Comparison of ENCODE assay signal across 8 cellular contexts in the genomic region with DNA sequence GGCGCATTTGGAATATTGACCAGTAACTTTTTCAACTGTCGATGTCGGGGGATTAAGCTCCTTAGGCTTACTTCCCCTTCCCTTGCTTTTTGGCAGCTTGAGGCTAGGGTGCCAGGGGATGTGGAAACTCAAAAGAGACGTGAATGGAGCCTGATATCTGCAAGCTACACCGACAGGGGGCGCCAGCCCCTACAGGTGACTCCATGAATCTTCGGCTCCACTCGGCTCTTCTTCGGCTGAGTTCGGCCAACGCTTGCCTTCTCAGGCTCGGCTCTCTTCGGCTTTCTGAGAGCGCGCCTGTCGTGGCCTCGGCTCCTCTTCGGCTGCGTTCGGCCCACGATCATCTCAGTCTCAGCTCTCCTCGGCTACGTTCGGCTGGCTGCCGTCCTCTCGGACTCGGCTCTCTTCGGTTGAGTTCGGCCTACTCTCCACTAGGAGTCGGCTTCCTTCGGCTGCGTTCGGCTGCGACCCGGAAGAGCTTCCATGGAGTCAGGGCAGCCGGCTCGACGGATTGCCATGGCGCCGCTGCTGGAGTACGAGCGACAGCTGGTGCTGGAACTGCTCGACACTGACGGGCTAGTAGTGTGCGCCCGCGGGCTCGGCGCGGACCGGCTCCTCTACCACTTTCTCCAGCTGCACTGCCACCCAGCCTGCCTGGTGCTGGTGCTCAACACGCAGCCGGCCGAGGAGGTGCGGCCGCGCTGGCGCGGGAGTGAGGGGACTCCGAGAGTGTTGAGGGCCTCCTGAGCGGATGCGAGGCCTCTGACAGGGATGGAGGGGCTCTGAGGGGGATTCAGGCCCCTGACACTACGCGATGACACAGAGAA. TPM values are rescaled to one million over a fixed set of nuclear protein-coding genes. Genes with fewer than 3 reads are reported as not detected.
DNase-seq lines count a peak whose midpoint lies in the region; ATAC-seq and TF ChIP-seq lines count a peak whose summit lies in the region.

A gene (plus strand): TSS at position 472 of the 827 bp plus-strand sequence. CDS start 12 bp downstream, at position 484.

- H3K4me1 ChIP-seq in spleen, result peaks cover 0 to 35% (median 24%) of the 10 kb centered on the region in 6 donors

- POLR2A ChIA-PET in activated B cell treated with CpG ODN at 0.5 μM for 24 hours (lab: Charles Lee), result interaction anchor here (0.8 to 1.4 kb wide), 6 partner anchors 15 to 713 kb away, joined by 3 to 18 read pairs (median 3); a partner anchor contains a TSS

- TF ChIP-seq CTCF in activated B cell treated with CpG ODN at 0.5 μM for 24 hours (IDR thresholded peaks at IDR 0.05) (peak; percentile 57), spleen (IDR thresholded peaks at IDR 0.05 in 8 of 11, conservative IDR thresholded peaks at IDR 0.05 in 3 of 11) (peak; percentile 81 to 97 (median 95))

- peak in 1 of 3 donors; percentile 28 for TF ChIP-seq POLR2A in spleen (IDR thresholded peaks at IDR 0.05)

- no peaks in the 10 kb centered on the region for H3K27me3 ChIP-seq in spleen (replicated peaks in 1 of 7)

- H3K4me1 Mint-ChIP-seq in activated B cell treated with CpG ODN at 0.5 μM for 24 hours, result peaks cover 25% of the 10 kb centered on the region

- H3K27ac Mint-ChIP-seq in activated B cell treated with CpG ODN at 0.5 μM for 24 hours, result peak within 1 kb of the TSS; percentile 88

- H3K27ac ChIP-seq in spleen, result peak within 1 kb of the TSS; percentile 39 to 89 (median 80)

- ATAC-seq in GM19023 (IDR thresholded peaks at IDR 0.05; ENCODE audit: unreplicated experiment), result peak; percentile 98
- ATAC-seq in HG03280 (IDR thresholded peaks at IDR 0.05; ENCODE audit: unreplicated experiment), result peak; percentile 99
- ATAC-seq in activated B cell treated with CpG ODN at 0.5 μM for 24 hours (ENCODE audit: low read depth), result peak; percentile 97

- H3K27me3 Mint-ChIP-seq in activated B cell treated with CpG ODN at 0.5 μM for 24 hours, result no peaks in the 10 kb centered on the region

- WGBS in spleen, 5 donors, result 0 to 1% (median 0%) methylated on average over 58 to 64 of the region's 64 CpGs

- no peaks in the 10 kb centered on the region for H3K9me3 Mint-ChIP-seq in activated B cell treated with CpG ODN at 0.5 μM for 24 hours

- intact Hi-C loops in activated B cell treated with CpG ODN at 0.5 μM for 24 hours (cut with micrococcal nuclease) (loop anchor here (1.0 to 10.0 kb wide), 6 partner anchors 151 to 1118 kb away; a partner anchor contains a TSS), spleen (cut with DNase I; ENCODE audit: low total_unique reads) (loop anchor here (10.0 kb wide), 3 partner anchors 325 to 605 kb away; no protein-coding TSS in a partner anchor)

- peaks cover 15% of the 10 kb centered on the region for H3K36me3 Mint-ChIP-seq in activated B cell treated with CpG ODN at 0.5 μM for 24 hours (ENCODE audit: low read depth)

- H3K4me3 Mint-ChIP-seq in activated B cell treated with CpG ODN at 0.5 μM for 24 hours, result peak within 1 kb of the TSS; percentile 92

- H3K36me3 ChIP-seq in spleen, result peaks cover 0 to 24% (median 8%) of the 10 kb centered on the region in 6 donors

- DNase-seq in AG20443 (ENCODE audit: low spot score) (peak; percentile 98), NCI-H345 (lab: John Stamatoyannopoulos, UW) (peak; percentile 99), activated B cell treated with CpG ODN at 0.5 μM for 24 hours (peak; percentile 94), inferior parietal cortex (ENCODE audit: extremely low spot score) (peak; percentile 99), spleen (peak; percentile 99)
- DNase-seq in central memory CD4-positive, alpha-beta T cell, result peak; percentile 100

- peak within 1 kb of the TSS; percentile 57 to 98 (median 84) for H3K4me3 ChIP-seq in spleen

- CTCF ChIA-PET in activated B cell treated with CpG ODN at 0.5 μM for 24 hours (lab: Charles Lee), result interaction anchor here (0.7 to 1.4 kb wide), 12 partner anchors 11 to 1825 kb away, joined by 3 to 8 read pairs (median 4); no protein-coding TSS in a partner anchor

- no peaks in the 10 kb centered on the region for H3K9me3 ChIP-seq in spleen

RNA-seq across cellular contexts. Expression of the gene that starts here (rescaled TPM):
- total RNA-seq in activated B cell treated with CpG ODN at 0.5 μM for 24 hours (10.2 and 10.7 TPM in 2 replicates), spleen (10 to 100 TPM in 4 of 7 donors, 1 to 10 TPM in 3; 5.9 to 15.2 (median 12.5) TPM)
- 1 to 10 TPM; 1.1 to 2.3 (median 1.5) TPM for polyA plus RNA-seq in spleen

Comparison
In these comparisons a context has a peak if more than half of its experiments do, and no peak if none do; other contexts are left out.
1. Peak in every context shown above with its lines: DNase-seq, ATAC-seq, H3K4me3 ChIP-seq and H3K27ac ChIP-seq.